15 cellular contexts compared by ENCODE assay signal in the genomic region with DNA sequence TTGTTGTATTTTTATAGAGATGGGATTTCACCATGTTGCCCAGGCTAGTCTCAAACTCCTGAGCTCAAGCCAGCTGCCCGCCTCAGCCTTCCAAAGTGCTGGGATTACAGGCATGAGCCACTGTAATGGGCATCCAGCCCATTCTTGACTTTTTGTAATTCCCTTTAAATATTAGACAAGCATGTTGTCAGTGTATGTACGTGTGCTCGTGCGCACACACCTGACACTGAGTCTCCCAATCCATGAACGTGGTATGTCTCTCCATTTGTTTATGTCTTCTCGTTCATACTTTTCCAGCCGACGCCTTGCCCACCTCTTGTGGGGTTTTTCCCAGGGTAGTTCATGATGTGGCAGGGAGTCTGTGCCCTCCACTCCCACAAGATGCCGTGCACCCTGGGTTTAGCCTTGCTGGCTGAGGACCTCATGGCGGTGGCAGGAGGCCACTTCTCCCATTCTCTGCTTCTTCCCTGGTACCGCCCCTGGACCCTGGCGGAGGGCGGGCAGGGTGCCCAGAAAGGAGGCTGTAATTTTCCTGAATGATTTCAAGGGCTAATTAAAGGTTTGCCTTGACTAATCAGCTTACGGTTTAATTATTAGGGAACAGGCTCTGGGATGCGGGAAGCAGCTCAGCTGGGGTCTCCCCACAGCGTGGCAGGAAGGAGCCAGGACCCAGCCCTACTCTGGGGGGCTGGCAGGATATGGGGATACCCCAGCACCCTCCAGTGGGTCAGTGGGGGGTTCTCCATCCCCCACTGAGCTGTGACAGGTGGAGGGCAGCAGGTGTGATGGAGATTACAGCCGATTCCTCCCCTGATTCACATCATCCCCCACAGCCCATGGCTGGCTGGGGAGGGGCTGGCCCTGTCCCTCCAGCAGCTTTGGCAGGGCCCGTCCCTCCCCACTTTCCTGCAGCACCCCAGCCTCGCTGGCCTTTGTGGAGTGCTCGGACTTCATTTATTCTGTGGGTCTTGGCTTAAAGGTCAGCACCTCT. TPM values are rescaled to one million over a fixed set of nuclear protein-coding genes. Genes with fewer than 3 reads are reported as not detected.
DNase-seq lines count a peak whose midpoint lies in the region; ATAC-seq and TF ChIP-seq lines count a peak whose summit lies in the region.
"Had no signal": no experiment of that assay in that cellular context is flagged by ENCODE, and none has a peak within 500 bp of the region (broad histone marks: within the 10 kb centered on the region; RNA-seq: fewer than 3 reads in every experiment).

No MANE protein-coding gene starts in this region.

- no peak for TF ChIP-seq EP300 in suprapubic skin (IDR thresholded peaks at IDR 0.05)

- no peak for TF ChIP-seq CTCF in RWPE1 (conservative IDR thresholded peaks at IDR 0.05; ENCODE audit: low read depth)
- no peak for TF ChIP-seq CTCF in suprapubic skin (IDR thresholded peaks at IDR 0.05)
- TF ChIP-seq CTCF in CD14-positive monocyte (IDR thresholded peaks at IDR 0.05): no peak

- CTCF ChIA-PET in RWPE1 (lab: Yijun Ruan, JAX): no interaction called here

- no peak overlapping the region for H3K27ac Mint-ChIP-seq in stimulated activated memory B cell treated with anti-CD40 and anti-IgM and Interleukin-4, amounts not matched to agents 10 μg/mL and 1 μg/mL and 100 μg/mL, for 72 hours
- peak overlapping the region in 2 of 7 donors; percentile 50 to 59 for H3K27ac Mint-ChIP-seq in CD14-positive monocyte

- H3K27me3 Mint-ChIP-seq in stimulated activated memory B cell treated with anti-CD40 and anti-IgM and Interleukin-4, amounts not matched to agents 10 μg/mL and 1 μg/mL and 100 μg/mL, for 72 hours: no peaks in the 10 kb centered on the region
- no peaks in the 10 kb centered on the region for H3K27me3 Mint-ChIP-seq in CD14-positive monocyte (ENCODE audit: low read depth in 3 of 3)

- peaks cover 40% of the 10 kb centered on the region for H3K4me1 Mint-ChIP-seq in stimulated activated memory B cell treated with anti-CD40 and anti-IgM and Interleukin-4, amounts not matched to agents 10 μg/mL and 1 μg/mL and 100 μg/mL, for 72 hours
- peaks cover 28% of the 10 kb centered on the region for H3K4me1 Mint-ChIP-seq in CD14-positive monocyte

- H3K4me3 ChIP-seq in iPS-20b (ENCODE audit: low read length) (no peak overlapping the region), suprapubic skin (no peak overlapping the region)

- H3K9ac ChIP-seq in iPS-20b (ENCODE audit: low read depth, low read length): peak overlapping the region; percentile 27; the same call in 1 of the 2 replicates

- H3K9me3 Mint-ChIP-seq in stimulated activated memory B cell treated with anti-CD40 and anti-IgM and Interleukin-4, amounts not matched to agents 10 μg/mL and 1 μg/mL and 100 μg/mL, for 72 hours: no peaks in the 10 kb centered on the region
- H3K9me3 Mint-ChIP-seq in CD14-positive monocyte: no peaks in the 10 kb centered on the region
- H3K9me3 Mint-ChIP-seq: nephron progenitor cell had no signal

- TF ChIP-seq POLR2A in suprapubic skin (IDR thresholded peaks at IDR 0.05): no peak

- POLR2A ChIA-PET in RWPE1 (lab: Yijun Ruan, JAX; ENCODE audit: low non-redundant PET): interaction anchor here (0.5 to 0.6 kb wide), 2 partner anchors 781 to 1126 kb away, joined by 3 to 5 read pairs; no protein-coding TSS in a partner anchor

- no peak overlapping the region for H3K4me3 Mint-ChIP-seq in stimulated activated memory B cell treated with anti-CD40 and anti-IgM and Interleukin-4, amounts not matched to agents 10 μg/mL and 1 μg/mL and 100 μg/mL, for 72 hours
- H3K4me3 Mint-ChIP-seq in CD14-positive monocyte: no peak overlapping the region
- H3K4me3 Mint-ChIP-seq: nephron progenitor cell had no signal

- peaks cover 5% of the 10 kb centered on the region for H3K36me3 Mint-ChIP-seq in stimulated activated memory B cell treated with anti-CD40 and anti-IgM and Interleukin-4, amounts not matched to agents 10 μg/mL and 1 μg/mL and 100 μg/mL, for 72 hours
- H3K36me3 Mint-ChIP-seq in CD14-positive monocyte: peaks cover 4 to 6% of the 10 kb centered on the region in 2 donors

- peaks cover 42% of the 10 kb centered on the region for H3K4me1 ChIP-seq in iPS-20b (ENCODE audit: insufficient read depth, low read length)
- H3K4me1 ChIP-seq in suprapubic skin: peaks cover 49% of the 10 kb centered on the region

- H3K27me3 ChIP-seq in iPS-20b (ENCODE audit: insufficient read depth, low read length) (no peaks in the 10 kb centered on the region), suprapubic skin (no peaks in the 10 kb centered on the region)

- intact Hi-C loops in CD14-positive monocyte (cut with micrococcal nuclease): no loop called here

- no peaks in the 10 kb centered on the region for H3K36me3 ChIP-seq in iPS-20b (ENCODE audit: insufficient read depth, low read depth, low read length)
- no peaks in the 10 kb centered on the region for H3K36me3 ChIP-seq in suprapubic skin

- H3K9me3 ChIP-seq in iPS-20b (ENCODE audit: insufficient read depth, low read depth, low read length) (no peaks in the 10 kb centered on the region), suprapubic skin (no peaks in the 10 kb centered on the region)

- H3K27ac ChIP-seq in RWPE1 (peak overlapping the region; percentile 50; the same call in 1 of the 2 replicates), iPS-20b (ENCODE audit: low read length) (no peak overlapping the region), suprapubic skin (peak overlapping the region; percentile 21)

- DNase-seq in NCI-H1417 (lab: John Stamatoyannopoulos, UW) (peak in 2 of 3 experiments; percentile 68 to 78), NCI-H1417 treated with DMSO at 0.1 percent for 48 hours (lab: John Stamatoyannopoulos, UW) (no peak), RWPE1 (ENCODE audit: low spot score) (no peak), suprapubic skin (ENCODE audit: low spot score in 2 of 2) (no peak), T1000 (lab: John Stamatoyannopoulos, UW) (no peak), CD14-positive monocyte (ENCODE audit: low spot score) (no peak)
- DNase-seq: activated CD4-positive, alpha-beta T cell treated with anti-CD3 and anti-CD28 coated beads, Interleukin-2, amount 50 U/mL, for 4 hours; glutamatergic neuron; left colon; NCI-H748 treated with DMSO at 0.1 percent for 48 hours; nephron progenitor cell; T-helper 9 cell had no signal

- WGBS in suprapubic skin: 75% methylated on average over 19 of the region's 20 CpGs

- no peak for ATAC-seq in stimulated activated memory B cell treated with anti-CD40 and anti-IgM and Interleukin-4, amounts not matched to agents 10 μg/mL and 1 μg/mL and 100 μg/mL, for 72 hours
- ATAC-seq: left colon had no signal

RNA-seq across cellular contexts. Expression of a gene that starts 12.9 kb away (rescaled TPM):
- total RNA-seq in suprapubic skin: 10 to 100 TPM; 20.7 to 25.3 (median 23.6) TPM
- polyA plus RNA-seq in CD14-positive monocyte: 1 to 10 TPM; 1.3 to 1.5 TPM

RNA-seq across cellular contexts. Expression of a gene that starts 54.3 kb away (rescaled TPM):
- 10 to 100 TPM; 15.0 to 24.1 (median 18.0) TPM for total RNA-seq in suprapubic skin
- polyA plus RNA-seq in CD14-positive monocyte: not detected
- total RNA-seq: left colon had no signal

RNA-seq across cellular contexts. Expression of a gene that starts 58.2 kb away (rescaled TPM):
- total RNA-seq in suprapubic skin: 100 to 1,000 TPM in 3 of 4 donors, 10 to 100 TPM in 1; 32.7 to 420 (median 277) TPM
- polyA plus RNA-seq in CD14-positive monocyte: not detected
- total RNA-seq: A172, left colon had no signal

Comparison
In these comparisons a context has a peak if more than half of its experiments do, and no peak if none do; other contexts are left out.
1. DNase-seq: peak in NCI-H1417 (2 of 3); none in NCI-H1417 treated with DMSO at 0.1 percent for 48 hours (single experiment), RWPE1 (single experiment), suprapubic skin (0 of 2), T1000 (single experiment) and CD14-positive monocyte (single experiment).